ENCODE assay signal across 2 cellular contexts in genomic region chr1:244813327-244813726, GRCh38.
TF ChIP-seq lines count a peak whose summit lies in the region.

No MANE protein-coding gene starts in this region.

TF ChIP-seq in GM23338, 12 proteins besides CTCF, POLR2A, EP300 and RAD21 (continued from another document):
- peak; percentile 68 for TF ChIP-seq REST (IDR thresholded peaks at IDR 0.05; ENCODE audit: unreplicated experiment)
- no peak for TF ChIP-seq ZNF331 (CRISPR knock-in tag; IDR thresholded peaks at IDR 0.05; ENCODE audit: low read depth)
- no peak for TF ChIP-seq CREB1 (CRISPR knock-in tag; IDR thresholded peaks at IDR 0.05; ENCODE audit: low read depth)
- TF ChIP-seq ETS1 (IDR thresholded peaks at IDR 0.05): no peak
- no peak for TF ChIP-seq JUNB (IDR thresholded peaks at IDR 0.05; ENCODE audit: unreplicated experiment)

TF ChIP-seq in PFSK-1, 5 proteins besides CTCF, POLR2A, EP300 and RAD21 (continued from another document):
- TF ChIP-seq REST (IDR thresholded peaks at IDR 0.05; ENCODE audit: insufficient read depth in 1 of 2, low read depth in 2 of 2, low read length in 2 of 2) (peak; percentile 51 to 85; a peak in 3 of 4 replicates), FOXP2 (optimal IDR thresholded peaks at IDR 0.05; ENCODE audit: borderline replicate concordance, extremely low read depth, extremely low read length, insufficient read depth) (no peak), TAF1 (IDR thresholded peaks at IDR 0.05; ENCODE audit: borderline replicate concordance, insufficient read depth, low read length) (no peak)
